ENCODE assay signal across 32 cellular contexts in the genomic region with DNA sequence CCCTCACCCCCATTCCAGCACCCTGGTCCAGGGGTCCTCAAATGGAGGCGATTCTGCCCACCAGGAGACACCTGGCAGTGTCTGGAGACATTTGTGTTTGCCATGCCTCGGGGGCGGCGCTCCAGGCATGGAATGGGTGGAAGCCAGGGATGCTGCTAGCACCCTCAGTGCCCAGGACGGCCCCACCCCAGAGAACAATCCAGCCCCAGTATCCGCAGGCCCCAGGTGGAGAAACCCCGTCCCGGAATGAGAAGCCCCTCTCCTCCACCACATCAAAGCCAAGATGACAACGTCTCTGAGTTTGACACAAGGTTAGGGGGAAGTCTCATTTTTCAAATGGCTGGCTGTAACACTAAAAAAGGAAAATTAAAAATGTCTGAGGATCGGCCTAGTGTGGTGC.
"Had no signal": no experiment of that assay in that cellular context is flagged by ENCODE, and none has a peak within 500 bp of the region (broad histone marks: within the 10 kb centered on the region; RNA-seq: fewer than 3 reads in every experiment).

No MANE protein-coding gene starts in this region.

- H3K27me3 ChIP-seq: MG63 had no signal

- H3K27me3 Mint-ChIP-seq: activated CD4-positive, alpha-beta T cell treated with anti-CD3 and anti-CD28 coated beads, Interleukin-2, amount 10 ng/mL, durations not matched to agents 7 days and 5 days; brain had no signal

- H3K36me3 ChIP-seq: MG63 had no signal

- H3K4me1 Mint-ChIP-seq: central memory CD8-positive, alpha-beta T cell had no signal

- H3K27ac ChIP-seq: SK-N-MC, VCaP had no signal

- DNase-seq: activated CD4-positive, alpha-beta memory T cell treated with anti-CD3 and anti-CD28 coated beads for 36 hours; activated CD4-positive, alpha-beta T cell treated with anti-CD3 and anti-CD28 coated beads, Interleukin-2, amount 10 ng/mL, durations not matched to agents 7 days and 5 days; activated CD4-positive, CD25-positive, alpha-beta regulatory T cell; activated CD8-positive, alpha-beta memory T cell treated with anti-CD3 and anti-CD28 coated beads for 24 hours; activated gamma-delta T cell; activated naive CD4-positive, alpha-beta T cell treated with anti-CD3 and anti-CD28 coated beads for 36 hours; activated T-cell treated with anti-CD3 and anti-CD28 coated beads, Interleukin-2, amount 50 U/mL, for 48 hours; amygdala; KG1; MG63; NCI-H1105 treated with DMSO at 0.1 percent for 48 hours; NCI-H146; NCI-H187 treated with DMSO at 0.1 percent for 48 hours; NCI-H2171; NCI-H226; NCI-H526 treated with DMSO at 0.1 percent for 48 hours; NCI-H82; OCI-M1; RPMI8226; T-cell; T-helper 2 cell; T1000 had no signal

- H3K4me3 ChIP-seq: MG63, SK-N-MC had no signal

- H3K36me3 Mint-ChIP-seq: activated CD4-positive, alpha-beta memory T cell treated with anti-CD3 and anti-CD28 coated beads for 36 hours; activated naive CD8-positive, alpha-beta T cell; T-cell had no signal

- H3K9me3 ChIP-seq: MG63 had no signal

- H3K9me3 Mint-ChIP-seq: activated CD4-positive, alpha-beta memory T cell treated with anti-CD3 and anti-CD28 coated beads for 36 hours; activated CD4-positive, alpha-beta T cell treated with anti-CD3 and anti-CD28 coated beads, Interleukin-2, amount 10 ng/mL, durations not matched to agents 7 days and 5 days; activated naive CD4-positive, alpha-beta T cell treated with anti-CD3 and anti-CD28 coated beads for 36 hours; activated T-helper 17 cell treated with anti-CD3 and anti-CD28 coated beads, Interleukin-2, amount 50 U/mL, for 72 hours; central memory CD8-positive, alpha-beta T cell; T-cell had no signal

- H3K4me3 Mint-ChIP-seq: activated CD4-positive, alpha-beta memory T cell treated with anti-CD3 and anti-CD28 coated beads for 36 hours; activated CD4-positive, alpha-beta T cell treated with anti-CD3 and anti-CD28 coated beads, Interleukin-2, amount 10 ng/mL, durations not matched to agents 7 days and 5 days; activated naive CD4-positive, alpha-beta T cell treated with anti-CD3 and anti-CD28 coated beads for 36 hours; activated naive CD8-positive, alpha-beta T cell; activated T-helper 17 cell treated with anti-CD3 and anti-CD28 coated beads, Interleukin-2, amount 50 U/mL, for 72 hours; brain; central memory CD8-positive, alpha-beta T cell; T-cell had no signal

- ATAC-seq: activated T-helper 17 cell treated with anti-CD3 and anti-CD28 coated beads, Interleukin-2, amount 50 U/mL, for 72 hours; Panc1; Right ventricle myocardium inferior; T-cell had no signal

- FAIRE-seq: astrocyte, TTC549 had no signal

- H3K27ac Mint-ChIP-seq: activated CD4-positive, alpha-beta memory T cell treated with anti-CD3 and anti-CD28 coated beads for 36 hours; activated CD4-positive, alpha-beta T cell treated with anti-CD3 and anti-CD28 coated beads, Interleukin-2, amount 10 ng/mL, durations not matched to agents 7 days and 5 days; activated naive CD4-positive, alpha-beta T cell treated with anti-CD3 and anti-CD28 coated beads for 36 hours; activated naive CD8-positive, alpha-beta T cell; activated T-helper 17 cell treated with anti-CD3 and anti-CD28 coated beads, Interleukin-2, amount 50 U/mL, for 72 hours; brain; T-cell had no signal
